27 cellular contexts compared by ENCODE assay signal in the genomic region with DNA sequence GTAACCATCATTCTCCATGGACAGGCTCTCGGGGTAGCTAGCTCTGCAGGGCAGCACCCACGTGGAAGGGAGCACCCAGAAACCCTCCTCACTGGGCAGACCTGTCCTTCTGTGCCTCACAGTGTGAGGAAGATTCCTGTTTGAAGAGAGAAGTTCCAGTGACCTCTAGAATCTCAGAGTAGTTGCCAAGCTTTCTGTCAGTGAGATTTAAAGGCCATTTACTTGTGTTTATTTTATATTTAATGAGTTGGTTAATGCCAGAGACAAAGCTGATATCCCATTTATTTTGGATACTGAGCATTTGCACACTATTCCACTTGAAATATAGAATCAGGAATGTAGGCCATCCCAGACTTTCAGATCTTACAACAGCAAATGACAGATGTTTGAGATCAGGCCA.
"Had no signal": no experiment of that assay in that cellular context is flagged by ENCODE, and none has a peak within 500 bp of the region (broad histone marks: within the 10 kb centered on the region; RNA-seq: fewer than 3 reads in every experiment).

No MANE protein-coding gene starts in this region.

- H3K36me3 ChIP-seq: colonic mucosa, neural progenitor cell, ovary, upper lobe of right lung, uterus had no signal

- H3K4me3 ChIP-seq: colonic mucosa, esophagus muscularis mucosa, gastroesophageal sphincter, heart left ventricle, hepatocyte, lung, mucosa of descending colon, neural progenitor cell, ovary, right lobe of liver, smooth muscle cell, stomach, thoracic aorta, tibial nerve, upper lobe of right lung, uterus had no signal

- H3K9me3 ChIP-seq: colonic mucosa, esophagus muscularis mucosa, gastroesophageal sphincter, mucosa of descending colon, ovary, right lobe of liver, stomach, thoracic aorta, tibial nerve, upper lobe of right lung, uterus had no signal

- H3K9ac ChIP-seq: neural progenitor cell had no signal

- H3K27me3 ChIP-seq: colonic mucosa, esophagus muscularis mucosa, foreskin keratinocyte, gastroesophageal sphincter, heart left ventricle, hepatocyte, neural progenitor cell, ovary, right lobe of liver, stomach, tibial nerve, upper lobe of right lung, uterus had no signal

- H3K27ac ChIP-seq: colonic mucosa, foreskin keratinocyte, gastroesophageal sphincter, hepatocyte, neural progenitor cell, ovary, right lobe of liver, stomach, thoracic aorta, tibial nerve, upper lobe of right lung, uterus had no signal

- DNase-seq: colonic mucosa; effector CD8-positive, alpha-beta T cell; foreskin keratinocyte; heart left ventricle; kidney; mucosa of descending colon; naive thymus-derived CD4-positive, alpha-beta T cell; occipital lobe; ovary; posterior cingulate gyrus; right lobe of liver; stimulated activated CD4-positive, alpha-beta T cell treated with anti-CD3 and anti-CD28 coated beads, Interleukin-12 subunit alpha, Interleukin-12 subunit beta, amount 100 ng/mL, for 4 hours; stimulated activated CD4-positive, alpha-beta T cell treated with anti-CD3 and anti-CD28 coated beads, Interleukin-1b, Interleukin-23, amount 100 ng/mL, for 48 hours; stimulated activated CD4-positive, alpha-beta T cell treated with anti-CD3 and anti-CD28 coated beads, Interleukin-4, amount 100 ng/mL, for 1 hour; stimulated activated CD8-positive, alpha-beta memory T cell treated with anti-CD3 and anti-CD28 coated beads, Interleukin-4, amount 100 ng/mL, for 48 hours; stimulated activated naive CD4-positive, alpha-beta T cell treated with Interleukin-2 at 50 U/mL for 16 hours; stomach; upper lobe of right lung; uterus had no signal

- H3K4me1 ChIP-seq: colonic mucosa, foreskin keratinocyte, neural progenitor cell, uterus had no signal
